In genomic region chr15:24485885-24486567, GRCh38 we compare ENCODE assay signal across 6 cellular contexts.
DNase-seq lines count a peak whose midpoint lies in the region; ATAC-seq and TF ChIP-seq lines count a peak whose summit lies in the region.
"Not testable (repeated sequence)": the region's sequence is repeated elsewhere in the genome, so short reads cannot be mapped to it uniquely, and the experiment has no call there.

No MANE protein-coding gene starts in this region.

- H3K4me3 Mint-ChIP-seq in stimulated activated effector memory CD8-positive, alpha-beta T cell treated with anti-CD3 and anti-CD28 coated beads, Interleukin-12 subunit alpha, Interleukin-12 subunit beta, amount 100 ng/mL, for 72 hours = not testable (repeated sequence)

- intact Hi-C loops in Right ventricle myocardium superior (cut with DNase I); posterior vena cava (cut with DNase I): not testable (repeated sequence)

- peaks cover 14% of the 10 kb centered on the region for H3K9me3 Mint-ChIP-seq in stimulated activated effector memory CD8-positive, alpha-beta T cell treated with anti-CD3 and anti-CD28 coated beads, Interleukin-12 subunit alpha, Interleukin-12 subunit beta, amount 100 ng/mL, for 72 hours

- TF ChIP-seq CTCF in astrocyte of the cerebellum (IDR thresholded peaks at IDR 0.05; ENCODE audit: low read depth, low read length, missing control alignments) = not testable (repeated sequence)

- H3K36me3 ChIP-seq in H7 (replicated peaks; ENCODE audit: control insufficient read depth, insufficient read depth, low read length) = not testable (repeated sequence)

- H3K27ac Mint-ChIP-seq in stimulated activated effector memory CD8-positive, alpha-beta T cell treated with anti-CD3 and anti-CD28 coated beads, Interleukin-12 subunit alpha, Interleukin-12 subunit beta, amount 100 ng/mL, for 72 hours = not testable (repeated sequence)

- not testable (repeated sequence) for H3K4me3 ChIP-seq in H7 (ENCODE audit: insufficient read depth, low read depth, low read length); astrocyte of the cerebellum (ENCODE audit: low read depth, low read length)

- not testable (repeated sequence) for H3K27me3 ChIP-seq in H7 (ENCODE audit: control insufficient read depth, insufficient read depth, low read length)

- H3K36me3 Mint-ChIP-seq in stimulated activated effector memory CD8-positive, alpha-beta T cell treated with anti-CD3 and anti-CD28 coated beads, Interleukin-12 subunit alpha, Interleukin-12 subunit beta, amount 100 ng/mL, for 72 hours = not testable (repeated sequence)

- peak; percentile 62 for ATAC-seq in Right ventricle myocardium superior (ENCODE audit: poor library complexity)
- peak; percentile 11 for ATAC-seq in stimulated activated effector memory CD8-positive, alpha-beta T cell treated with anti-CD3 and anti-CD28 coated beads, Interleukin-12 subunit alpha, Interleukin-12 subunit beta, amount 100 ng/mL, for 72 hours

- in situ Hi-C loops in astrocyte of the cerebellum (cut with HindIII; ENCODE audit: low sequenced_read_pairs) = not testable (repeated sequence)

- H3K4me1 Mint-ChIP-seq in stimulated activated effector memory CD8-positive, alpha-beta T cell treated with anti-CD3 and anti-CD28 coated beads, Interleukin-12 subunit alpha, Interleukin-12 subunit beta, amount 100 ng/mL, for 72 hours = not testable (repeated sequence)

- DNase-seq in H7 (peak; percentile 1), astrocyte of the cerebellum (ENCODE audit: low read depth) (peak; percentile 18), kidney tubule cell (ENCODE audit: low spot score) (peak; percentile 15), posterior vena cava (ENCODE audit: low spot score) (peak; percentile 77)
- DNase-seq in Right ventricle myocardium superior; stimulated activated effector memory CD8-positive, alpha-beta T cell treated with anti-CD3 and anti-CD28 coated beads, Interleukin-12 subunit alpha, Interleukin-12 subunit beta, amount 100 ng/mL, for 72 hours (ENCODE audit: low spot score in 2 of 2): not testable (repeated sequence)
